ENCODE assay signal across 19 cellular contexts in genomic region chr2:97733341-97734035, GRCh38. TPM values are rescaled to one million over a fixed set of nuclear protein-coding genes. Genes with fewer than 3 reads are reported as not detected.
"Had no signal": no experiment of that assay in that cellular context is flagged by ENCODE, and none has a peak within 500 bp of the region (broad histone marks: within the 10 kb centered on the region; RNA-seq: fewer than 3 reads in every experiment).

No MANE protein-coding gene starts in this region.

- H3K9me3 Mint-ChIP-seq: activated naive CD4-positive, alpha-beta T cell treated with anti-CD3 and anti-CD28 coated beads, Interleukin-2, amount 50 U/mL, for 24 hours; central memory CD8-positive, alpha-beta T cell; memory B cell had no signal

- DNase-seq: activated CD4-positive, alpha-beta T cell treated with anti-CD3 and anti-CD28 coated beads for 4 hours; activated CD8-positive, alpha-beta T cell treated with anti-CD3 and anti-CD28 coated beads for 36 hours; amygdala; left ventricle myocardium superior; stimulated activated CD4-positive, alpha-beta T cell treated with anti-CD3 and anti-CD28 coated beads, Interleukin-1b, Interleukin-23, amount 100 ng/mL, for 48 hours; T-helper 17 cell; uterus had no signal

- H3K27me3 Mint-ChIP-seq: activated CD8-positive, alpha-beta T cell treated with anti-CD3 and anti-CD28 coated beads for 36 hours; activated naive CD4-positive, alpha-beta T cell treated with anti-CD3 and anti-CD28 coated beads, Interleukin-2, amount 50 U/mL, for 24 hours; brain; central memory CD8-positive, alpha-beta T cell; T-helper 17 cell had no signal

- H3K27ac Mint-ChIP-seq: activated CD8-positive, alpha-beta T cell treated with anti-CD3 and anti-CD28 coated beads for 36 hours; activated naive CD4-positive, alpha-beta T cell treated with anti-CD3 and anti-CD28 coated beads, Interleukin-2, amount 50 U/mL, for 24 hours; brain; nephron; T-helper 17 cell; WTC11 had no signal

- ATAC-seq: activated CD8-positive, alpha-beta T cell treated with anti-CD3 and anti-CD28 coated beads for 36 hours; left ventricle myocardium superior; sciatic nerve; T-helper 17 cell; WTC11 had no signal

- FAIRE-seq: keratinocyte had no signal

- H3K4me3 Mint-ChIP-seq: activated CD8-positive, alpha-beta T cell treated with anti-CD3 and anti-CD28 coated beads for 36 hours; activated naive CD4-positive, alpha-beta T cell treated with anti-CD3 and anti-CD28 coated beads, Interleukin-2, amount 50 U/mL, for 24 hours; brain; central memory CD8-positive, alpha-beta T cell; memory B cell; nephron; T-helper 17 cell; WTC11 had no signal

- H3K4me3 ChIP-seq: coronary artery, esophagus muscularis mucosa, hepatocyte, uterus had no signal

- H3K4me1 Mint-ChIP-seq: memory B cell, WTC11 had no signal

- H3K4me1 ChIP-seq: esophagus muscularis mucosa, uterus had no signal

- H3K27ac ChIP-seq: coronary artery, esophagus muscularis mucosa, hepatocyte, uterus had no signal

- H3K36me3 ChIP-seq: esophagus muscularis mucosa, uterus had no signal

- H3K36me3 Mint-ChIP-seq: WTC11 had no signal

RNA-seq across cellular contexts. Expression of gene ZAP70, which starts 20.1 kb away (rescaled TPM):
- total RNA-seq: pulmonary artery endothelial cell had no signal
